In the genomic region with DNA sequence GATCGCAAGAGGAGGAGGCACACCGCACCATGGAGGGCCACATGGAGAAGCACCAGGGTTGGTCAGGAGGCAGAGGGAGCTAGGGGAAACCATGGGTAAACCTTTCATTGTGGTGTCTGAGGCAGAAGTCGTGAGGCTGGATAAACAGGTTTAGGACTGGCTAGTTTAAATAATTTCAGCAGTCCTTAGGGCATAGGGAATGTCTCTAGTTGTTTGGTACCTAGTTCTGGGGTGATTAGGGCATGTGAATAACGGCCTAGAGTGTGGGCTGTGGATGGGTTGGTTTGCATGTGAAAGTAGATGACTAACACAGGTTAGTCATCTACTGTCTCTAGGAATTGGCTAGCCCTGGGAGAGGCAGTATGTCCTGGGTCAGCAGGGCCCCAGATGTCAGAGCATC, we compare ENCODE assay signal across 17 cellular contexts.
DNase-seq lines count a peak whose midpoint lies in the region; ATAC-seq and TF ChIP-seq lines count a peak whose summit lies in the region.
"Had no signal": no experiment of that assay in that cellular context is flagged by ENCODE, and none has a peak within 500 bp of the region (broad histone marks: within the 10 kb centered on the region; RNA-seq: fewer than 3 reads in every experiment).

No MANE protein-coding gene starts in this region.

- TF ChIP-seq CTCF in astrocyte of the spinal cord (IDR thresholded peaks at IDR 0.05; ENCODE audit: low read depth, low read length), result no peak

- in situ Hi-C loops in astrocyte of the spinal cord (cut with HindIII; ENCODE audit: low sequenced_read_pairs), result no loop called here

- ATAC-seq in GM21528 (IDR thresholded peaks at IDR 0.05; ENCODE audit: low FRiP score, unreplicated experiment) (no peak), GM21529 (IDR thresholded peaks at IDR 0.05; ENCODE audit: unreplicated experiment) (no peak)
- ATAC-seq: gastrocnemius medialis; SK-N-SH treated with all-trans-retinoic acid at 6 μM for 48 hours; stimulated activated naive B cell treated with anti-CD40 and anti-IgM and Interleukin-4, amounts not matched to agents 10 μg/mL and 1 μg/mL and 100 μg/mL, for 72 hours had no signal

- DNase-seq in ELF-1 (ENCODE audit: low read depth, low spot score), result peak; percentile 63
- DNase-seq in HK-2 (ENCODE audit: unreplicated experiment), result peak; percentile 8
- peak; percentile 54 for DNase-seq in astrocyte of the spinal cord (ENCODE audit: low read depth, low spot score)
- peak; percentile 60 for DNase-seq in kidney glomerular epithelial cell (lab: John Stamatoyannopoulos, UW)
- DNase-seq in NCI-H526 (lab: John Stamatoyannopoulos, UW), result no peak
- DNase-seq in amygdala (lab: John Stamatoyannopoulos, UW), result no peak
- DNase-seq: BE2C; DND-41; dorsolateral prefrontal cortex; gastrocnemius medialis; NCI-H2171 treated with DMSO at 0.1 percent for 48 hours; stimulated activated CD4-positive, alpha-beta T cell treated with anti-CD3 and anti-CD28 coated beads, Interleukin-4, amount 100 ng/mL, for 24 hours; stimulated activated naive B cell treated with anti-CD40 and anti-IgM and Interleukin-4, amounts not matched to agents 10 μg/mL and 1 μg/mL and 100 μg/mL, for 72 hours; uterus had no signal

- no peak overlapping the region for H3K4me3 ChIP-seq in astrocyte of the spinal cord (ENCODE audit: low read depth, low read length)
- H3K4me3 ChIP-seq: dorsolateral prefrontal cortex, gastrocnemius medialis, uterus had no signal

Comparison
In these comparisons a context has a peak if more than half of its experiments do, and no peak if none do; other contexts are left out.
1. DNase-seq: peak in ELF-1 (single experiment), HK-2 (single experiment), astrocyte of the spinal cord (single experiment) and kidney glomerular epithelial cell (single experiment); none in NCI-H526 (0 of 2) and amygdala (0 of 56).